ENCODE assay signal across 1 cellular context in the genomic region with DNA sequence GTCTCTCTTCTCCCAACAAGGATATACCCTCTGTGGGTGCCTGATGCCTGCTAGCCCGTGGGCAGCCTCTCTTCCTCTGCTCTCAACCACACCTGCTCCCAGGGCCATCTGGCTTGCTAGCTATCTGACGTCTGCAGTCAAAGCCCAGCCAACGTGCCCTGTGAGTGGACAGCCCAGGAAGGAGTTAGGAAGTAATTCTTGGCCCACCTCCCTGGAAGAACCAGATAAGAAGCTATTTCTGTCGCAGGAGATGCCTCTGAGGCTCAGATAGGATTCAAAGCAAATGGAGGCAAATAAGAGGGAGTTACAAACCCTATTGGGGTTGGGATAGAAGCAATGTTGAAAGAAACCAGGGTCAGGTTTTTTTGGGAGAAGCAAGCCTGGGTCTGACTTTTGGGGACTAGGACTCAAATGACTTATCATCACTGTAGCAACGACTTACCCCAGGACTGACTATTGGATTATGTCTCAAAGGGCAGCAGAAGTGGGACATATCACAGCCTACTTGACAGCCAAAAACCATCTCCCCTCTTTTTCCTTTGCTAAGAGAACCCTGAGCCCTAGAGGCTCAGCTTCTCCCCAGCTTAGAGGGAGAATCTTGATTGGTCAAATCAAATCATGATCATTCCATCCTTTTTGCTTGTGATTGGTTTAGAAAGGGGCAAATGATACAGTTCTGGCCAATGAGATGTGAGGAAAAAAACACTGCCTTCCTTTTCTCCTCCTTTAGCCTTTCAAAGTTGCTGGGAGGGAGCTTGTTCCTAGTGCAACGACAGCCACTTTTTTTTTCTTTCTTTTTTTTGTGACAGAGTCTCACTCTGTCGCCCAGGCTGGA.
TF ChIP-seq lines count a peak whose summit lies in the region.

No MANE protein-coding gene starts in this region.

TF ChIP-seq in HEK293, 187 proteins besides CTCF, POLR2A, EP300 and RAD21 (continued from another document):
- TF ChIP-seq ZNF518A (tag by site-specific recombination; conservative IDR thresholded peaks at IDR 0.05; ENCODE audit: low read depth) (no peak), SP2 (tag by site-specific recombination; IDR thresholded peaks at IDR 0.05) (0 out of 2 replicates have a peak, but pooled peaks have one; percentile 19)
TF ChIP-seq in HEK293: peak in this region for 1.
